9 cellular contexts compared by ENCODE assay signal in the genomic region with DNA sequence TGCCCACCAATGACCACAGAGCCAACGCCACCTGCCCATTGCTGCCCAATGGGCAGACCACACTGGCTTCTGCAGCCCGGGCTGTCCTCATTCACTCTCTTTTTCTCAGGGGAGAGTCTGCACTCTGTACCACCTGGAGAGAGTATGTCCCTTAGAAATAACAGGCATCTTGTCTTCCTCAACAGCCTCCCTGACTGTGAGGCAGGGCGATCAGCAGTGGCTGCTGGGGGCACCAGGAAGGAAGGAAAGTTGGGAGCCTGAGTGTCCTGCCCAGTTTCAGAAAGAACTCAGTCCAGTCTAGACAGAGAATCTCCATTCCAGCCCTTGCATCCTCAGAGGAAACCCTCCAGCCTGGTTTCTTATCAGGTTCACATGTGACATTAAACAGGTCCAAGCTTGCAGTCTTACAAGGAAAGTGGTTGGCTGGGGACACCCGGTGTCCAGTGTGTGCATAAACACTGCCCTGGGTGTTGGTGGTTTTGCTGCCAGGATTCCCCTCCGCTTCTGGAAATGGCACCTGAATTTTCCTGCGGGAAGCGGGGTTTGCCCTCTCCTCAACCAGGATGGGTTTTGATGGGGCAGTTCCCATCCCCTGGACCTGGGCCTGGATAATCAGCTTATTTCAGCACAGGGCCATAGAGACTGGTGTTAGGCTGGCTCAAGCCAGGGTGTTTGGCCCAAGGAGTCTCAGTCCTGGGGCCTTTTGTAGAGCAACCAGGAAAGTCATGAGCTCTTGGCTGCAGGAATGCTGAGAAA. TPM values are rescaled to one million over a fixed set of nuclear protein-coding genes. Genes with fewer than 3 reads are reported as not detected.
A peak's percentile ranks its signal among the peaks of the same experiment; 100 is the strongest.
DNase-seq lines count a peak whose midpoint lies in the region; ATAC-seq and TF ChIP-seq lines count a peak whose summit lies in the region.
"Had no signal": no experiment of that assay in that cellular context is flagged by ENCODE, and none has a peak within 500 bp of the region (broad histone marks: within the 10 kb centered on the region; RNA-seq: fewer than 3 reads in every experiment).

No MANE protein-coding gene starts in this region.

- H3K27me3 ChIP-seq in upper lobe of left lung, result no peaks in the 10 kb centered on the region

- no peak for TF ChIP-seq POLR2A in upper lobe of left lung (IDR thresholded peaks at IDR 0.05)

- H3K27me3 Mint-ChIP-seq in T-helper 2 cell treated with Interferon-gamma antibody and Interleukin-4, amounts not matched to agents 5 μg/mL and 100 μg/mL, for 36 hours (ENCODE audit: low read depth), result no peaks in the 10 kb centered on the region

- H3K36me3 Mint-ChIP-seq in T-helper 2 cell treated with Interferon-gamma antibody and Interleukin-4, amounts not matched to agents 5 μg/mL and 100 μg/mL, for 36 hours (ENCODE audit: low read depth), result no peaks in the 10 kb centered on the region

- no peak for TF ChIP-seq EP300 in upper lobe of left lung (IDR thresholded peaks at IDR 0.05)

- peak overlapping the region in 1 of 4 donors; percentile 24 for H3K27ac ChIP-seq in upper lobe of left lung

- DNase-seq in GM12864 (ENCODE audit: low read depth) (no peak), LHCN-M2 (ENCODE audit: low read depth) (peak; percentile 74), choroid plexus epithelial cell (ENCODE audit: low read depth) (peak; percentile 93), left lobe of liver (ENCODE audit: low spot score) (peak; percentile 57), upper lobe of left lung (peak in 1 of 2 donors; percentile 51), SW 1271 (lab: John Stamatoyannopoulos, UW) (no peak)
- no peak for DNase-seq in T-helper 2 cell treated with Interferon-gamma antibody and Interleukin-4, amounts not matched to agents 5 μg/mL and 100 μg/mL, for 36 hours (ENCODE audit: low spot score)
- no peak for DNase-seq in stimulated activated CD4-positive, alpha-beta T cell treated with anti-CD3 and anti-CD28 coated beads, Interleukin-15, amount 100 ng/mL, for 24 hours

- H3K9me3 Mint-ChIP-seq in T-helper 2 cell treated with Interferon-gamma antibody and Interleukin-4, amounts not matched to agents 5 μg/mL and 100 μg/mL, for 36 hours, result no peaks in the 10 kb centered on the region

- WGBS in upper lobe of left lung, 2 donors, result 44 to 59% methylated on average over 7 of the region's 7 CpGs

- no peaks in the 10 kb centered on the region for H3K9me3 ChIP-seq in upper lobe of left lung

- no peaks in the 10 kb centered on the region for H3K36me3 ChIP-seq in upper lobe of left lung

- H3K4me3 ChIP-seq in GM12864 (ENCODE audit: low read depth, low read length), result no peak overlapping the region
- no peak overlapping the region for H3K4me3 ChIP-seq in choroid plexus epithelial cell (ENCODE audit: low read depth, low read length)
- no peak overlapping the region for H3K4me3 ChIP-seq in upper lobe of left lung
- H3K4me3 ChIP-seq: skin epidermis had no signal

- H3K4me3 Mint-ChIP-seq in T-helper 2 cell treated with Interferon-gamma antibody and Interleukin-4, amounts not matched to agents 5 μg/mL and 100 μg/mL, for 36 hours, result no peak overlapping the region

- no peak overlapping the region for H3K27ac Mint-ChIP-seq in T-helper 2 cell treated with Interferon-gamma antibody and Interleukin-4, amounts not matched to agents 5 μg/mL and 100 μg/mL, for 36 hours

- ATAC-seq in left lobe of liver, result peak; percentile 95
- peak; percentile 60 to 86 for ATAC-seq in upper lobe of left lung (ENCODE audit: low FRiP score in 2 of 2)

- H3K4me1 Mint-ChIP-seq in T-helper 2 cell treated with Interferon-gamma antibody and Interleukin-4, amounts not matched to agents 5 μg/mL and 100 μg/mL, for 36 hours (ENCODE audit: low read depth), result no peaks in the 10 kb centered on the region

- TF ChIP-seq CTCF in GM12864 (IDR thresholded peaks at IDR 0.05; ENCODE audit: low read depth, low read length, missing control alignments) (peak; percentile 41), choroid plexus epithelial cell (conservative IDR thresholded peaks at IDR 0.05; ENCODE audit: low read depth, low read length) (peak; percentile 87), upper lobe of left lung (IDR thresholded peaks at IDR 0.05) (peak; percentile 60 to 78 (median 66))

- H3K4me1 ChIP-seq in upper lobe of left lung, result peaks cover 8 to 13% (median 11%) of the 10 kb centered on the region in 4 donors

RNA-seq across cellular contexts. Expression of gene SSUH2, which starts 37.1 kb away (rescaled TPM):
- total RNA-seq in LHCN-M2 (2014; rRNA removed) (0.11 TPM in 1 of 2 replicates, not detected in the other), left lobe of liver (not detected), upper lobe of left lung (under 1 TPM in 2 of 6 donors, not detected in 4; 0.22 to 0.79 TPM)
- polyA plus RNA-seq in LHCN-M2 (2012), result 0.17 TPM

Comparison
In these comparisons a context has a peak if more than half of its experiments do, and no peak if none do; other contexts are left out.
1. DNase-seq: peak in LHCN-M2 (single experiment), choroid plexus epithelial cell (single experiment) and left lobe of liver (single experiment); none in GM12864 (single experiment), SW 1271 (0 of 2), T-helper 2 cell treated with Interferon-gamma antibody and Interleukin-4, amounts not matched to agents 5 μg/mL and 100 μg/mL, for 36 hours (single experiment) and stimulated activated CD4-positive, alpha-beta T cell treated with anti-CD3 and anti-CD28 coated beads, Interleukin-15, amount 100 ng/mL, for 24 hours (single experiment).
2. Peak in every context shown above with its lines, with median percentiles within 50 percentile points of each other: CTCF ChIP-seq.